In genomic region chr14:89349196-89350008, GRCh38 we compare ENCODE assay signal across 9 cellular contexts.
DNase-seq lines count a peak whose midpoint lies in the region; ATAC-seq, FAIRE-seq and TF ChIP-seq lines count a peak whose summit lies in the region.
"Had no signal": no experiment of that assay in that cellular context is flagged by ENCODE, and none has a peak within 500 bp of the region (broad histone marks: within the 10 kb centered on the region; RNA-seq: fewer than 3 reads in every experiment).

No MANE protein-coding gene starts in this region.

- WGBS in HepG2 (ENCODE audit: low lambda C conversion rate): 98% methylated on average over 8 of the region's 8 CpGs

- H3K4me3 Mint-ChIP-seq in activated T-helper 17 cell treated with anti-CD3 and anti-CD28 coated beads, Interleukin-2, amount 50 U/mL, for 72 hours: no peak overlapping the region

- in situ Hi-C loops in HepG2 (cut with HindIII; ENCODE audit: extremely low pct_ligation_motif_present, low pct_unique_long_range_greater_than_20kb): no loop called here

- TF ChIP-seq CTCF in BE2C (IDR thresholded peaks at IDR 0.05; ENCODE audit: low read depth, low read length) (no peak), HepG2 (CRISPR knock-in tag; IDR thresholded peaks at IDR 0.05) (no peak)

- TF ChIP-seq RAD21 in HepG2 (CRISPR knock-in tag; IDR thresholded peaks at IDR 0.05): no peak

- H3K27ac Mint-ChIP-seq in activated T-helper 17 cell treated with anti-CD3 and anti-CD28 coated beads, Interleukin-2, amount 50 U/mL, for 72 hours: peak overlapping the region; percentile 22

- H3K27ac ChIP-seq in HepG2 (ENCODE audit: extremely low read length, insufficient read depth, low read length): peak overlapping the region; percentile 89

- H3K9ac ChIP-seq in HepG2 (ENCODE audit: insufficient read depth, low read depth, low read length): no peak overlapping the region

- ATAC-seq in activated T-helper 17 cell treated with anti-CD3 and anti-CD28 coated beads, Interleukin-2, amount 50 U/mL, for 72 hours (replicated peaks): no peak
- ATAC-seq in HepG2: no peak
- ATAC-seq in HG02571 (IDR thresholded peaks at IDR 0.05; ENCODE audit: unreplicated experiment): no peak
- no peak for ATAC-seq in GM19397 (IDR thresholded peaks at IDR 0.05; ENCODE audit: unreplicated experiment)
- ATAC-seq: CD8-positive, alpha-beta T cell had no signal

- H3K79me2 ChIP-seq in HepG2 (ENCODE audit: insufficient read depth, low read length): peaks cover 58% of the 10 kb centered on the region

- FAIRE-seq in HepG2 (lab: Jason Lieb, UNC): no peak
- FAIRE-seq in urothelium cell line (lab: Jason Lieb, UNC): no peak

- H2AFZ ChIP-seq in HepG2 (ENCODE audit: low read length): no peak overlapping the region

- H3K9me3 Mint-ChIP-seq in activated T-helper 17 cell treated with anti-CD3 and anti-CD28 coated beads, Interleukin-2, amount 50 U/mL, for 72 hours: no peaks in the 10 kb centered on the region
- H3K9me3 Mint-ChIP-seq: CD8-positive, alpha-beta T cell had no signal

- CTCF ChIA-PET in HepG2 (lab: Yijun Ruan, JAX; ENCODE audit: low intra/inter-chr PET ratio, low total read pairs): no interaction called here

- TF ChIP-seq EP300 in HepG2 (IDR thresholded peaks at IDR 0.05; ENCODE audit: low read depth in 2 of 2, low read length in 2 of 2) (no peak), HepG2 (CRISPR knock-in tag; IDR thresholded peaks at IDR 0.05; ENCODE audit: borderline replicate concordance) (no peak)

- H3K4me1 ChIP-seq in BE2C (peaks cover 21% of the 10 kb centered on the region), HepG2 (ENCODE audit: insufficient read depth, low read length) (peaks cover 53% of the 10 kb centered on the region)

- H3K36me3 ChIP-seq in BE2C: peaks cover 4% of the 10 kb centered on the region; the same call in 1 of the 2 replicates
- H3K36me3 ChIP-seq in HepG2 (replicated peaks in 1 of 2; ENCODE audit: control insufficient read depth in 1 of 2, insufficient read depth in 2 of 2, low read length in 2 of 2): peaks cover 23 to 50% of the 10 kb centered on the region in 2 experiments

- POLR2A ChIA-PET in HepG2 (lab: Yijun Ruan, JAX): interaction anchor here (1.2 kb wide), 1 partner anchor 10 kb away, joined by 4 read pairs; no protein-coding TSS in a partner anchor

- BruUV-seq in HepG2 (replicated peaks; lab: Mats Ljungman, UMichigan): no TSS peak

- H4K20me1 ChIP-seq in HepG2 (ENCODE audit: insufficient read depth, low read length): no peaks in the 10 kb centered on the region

- peaks cover 53% of the 10 kb centered on the region for H3K36me3 Mint-ChIP-seq in activated T-helper 17 cell treated with anti-CD3 and anti-CD28 coated beads, Interleukin-2, amount 50 U/mL, for 72 hours (ENCODE audit: low read depth)

- H3K9me3 ChIP-seq in BE2C (no peaks in the 10 kb centered on the region), HepG2 (ENCODE audit: low read length) (no peaks in the 10 kb centered on the region)

- intact Hi-C loops in HepG2 (cut with micrococcal nuclease; ENCODE audit: unreplicated experiment): loop anchor here (2.0 to 10.0 kb wide), 3 partner anchors 41 to 135 kb away; partner anchors contain the start of gene FOXN3

- H3K4me3 ChIP-seq in BE2C (ENCODE audit: low read depth, low read length) (no peak overlapping the region), HepG2 (replicated peaks in 1 of 3; ENCODE audit: insufficient read depth in 1 of 3, low read depth in 2 of 3, low read length in 3 of 3) (no peak overlapping the region)

- H3K27me3 ChIP-seq in BE2C (no peaks in the 10 kb centered on the region), HepG2 (ENCODE audit: control insufficient read depth in 1 of 2, insufficient read depth in 2 of 2, low read length in 2 of 2) (no peaks in the 10 kb centered on the region)

- DNase-seq in BE2C (peak; percentile 88), NCI-H1417 treated with DMSO at 0.1 percent for 48 hours (lab: John Stamatoyannopoulos, UW) (peak; percentile 90), HepG2 (ENCODE audit: low spot score) (no peak), urothelium cell line (ENCODE audit: low spot score) (no peak)
- DNase-seq in activated T-cell treated with anti-CD3 and anti-CD28 coated beads, Interleukin-2, amount 50 U/mL, for 1 hour: no peak

- H3K4me2 ChIP-seq in HepG2 (ENCODE audit: low read depth, low read length): no peak overlapping the region

- H3K4me1 Mint-ChIP-seq in activated T-helper 17 cell treated with anti-CD3 and anti-CD28 coated beads, Interleukin-2, amount 50 U/mL, for 72 hours: peaks cover 37% of the 10 kb centered on the region

- H3K27me3 Mint-ChIP-seq in activated T-helper 17 cell treated with anti-CD3 and anti-CD28 coated beads, Interleukin-2, amount 50 U/mL, for 72 hours: no peaks in the 10 kb centered on the region

- TF ChIP-seq POLR2A in HepG2 (IDR thresholded peaks at IDR 0.05; ENCODE audit: insufficient read depth in 1 of 2, low read depth in 2 of 2, low read length in 2 of 2): no peak

TF ChIP-seq in HepG2, 621 proteins besides CTCF, POLR2A, EP300 and RAD21:
- TF ChIP-seq DNMT1 (CRISPR knock-in tag; IDR thresholded peaks at IDR 0.05): no peak
- no peak for TF ChIP-seq HOXD1 (CRISPR knock-in tag; IDR thresholded peaks at IDR 0.05)
- TF ChIP-seq ATF4 (CRISPR knock-in tag; IDR thresholded peaks at IDR 0.05): no peak
- no peak for TF ChIP-seq ZNF563 (CRISPR knock-in tag; IDR thresholded peaks at IDR 0.05)
- no peak for TF ChIP-seq TERF1 (CRISPR knock-in tag; IDR thresholded peaks at IDR 0.05)
- TF ChIP-seq RFXANK (CRISPR knock-in tag; IDR thresholded peaks at IDR 0.05): no peak
- no peak for TF ChIP-seq ATF1 (CRISPR knock-in tag; IDR thresholded peaks at IDR 0.05)
- TF ChIP-seq EHMT2 (IDR thresholded peaks at IDR 0.05; ENCODE audit: borderline replicate concordance, low read depth, low read length): no peak
- TF ChIP-seq KLF9 (CRISPR knock-in tag; IDR thresholded peaks at IDR 0.05; ENCODE audit: low read depth): no peak
- TF ChIP-seq ARNT2 (CRISPR knock-in tag; IDR thresholded peaks at IDR 0.05; ENCODE audit: low read depth): no peak
- peak; percentile 69 for TF ChIP-seq ATF7 (IDR thresholded peaks at IDR 0.05)
- no peak for TF ChIP-seq ATF7 (CRISPR knock-in tag; IDR thresholded peaks at IDR 0.05)
- peak; percentile 87 for TF ChIP-seq RBM22 (optimal IDR thresholded peaks at IDR 0.05; ENCODE audit: low read length)
- TF ChIP-seq HOXA9 (CRISPR knock-in tag; IDR thresholded peaks at IDR 0.05; ENCODE audit: borderline replicate concordance): no peak
- TF ChIP-seq CEBPB (IDR thresholded peaks at IDR 0.05; ENCODE audit: borderline replicate concordance, low read depth, low read length): peak; percentile 17; the same call in 1 of the 2 replicates
- TF ChIP-seq NRL (CRISPR knock-in tag; IDR thresholded peaks at IDR 0.05; ENCODE audit: borderline replicate concordance): no peak
- no peak for TF ChIP-seq SNAPC2 (CRISPR knock-in tag; IDR thresholded peaks at IDR 0.05)
- peak; percentile 60 for TF ChIP-seq RFX1 (IDR thresholded peaks at IDR 0.05)
- no peak for TF ChIP-seq SIN3B (IDR thresholded peaks at IDR 0.05; ENCODE audit: low read length)
- no peak for TF ChIP-seq ZNF761 (CRISPR knock-in tag; conservative IDR thresholded peaks at IDR 0.05)
- TF ChIP-seq ATF6 (CRISPR knock-in tag; conservative IDR thresholded peaks at IDR 0.05): no peak
- TF ChIP-seq PLRG1 (conservative IDR thresholded peaks at IDR 0.05): no peak
- TF ChIP-seq ELF1 (CRISPR knock-in tag; IDR thresholded peaks at IDR 0.05): no peak
- peak; percentile 19; the same call in 1 of the 3 replicates for TF ChIP-seq MXI1 (IDR thresholded peaks at IDR 0.05; ENCODE audit: borderline replicate concordance, low read depth, low read length)

Comparison
In these comparisons a context has a peak if more than half of its experiments do, and no peak if none do; other contexts are left out.
1. DNase-seq: peak in BE2C (single experiment) and NCI-H1417 treated with DMSO at 0.1 percent for 48 hours (single experiment); none in HepG2 (single experiment), urothelium cell line (single experiment) and activated T-cell treated with anti-CD3 and anti-CD28 coated beads, Interleukin-2, amount 50 U/mL, for 1 hour (single experiment).